25 cellular contexts compared by ENCODE assay signal in the genomic region with DNA sequence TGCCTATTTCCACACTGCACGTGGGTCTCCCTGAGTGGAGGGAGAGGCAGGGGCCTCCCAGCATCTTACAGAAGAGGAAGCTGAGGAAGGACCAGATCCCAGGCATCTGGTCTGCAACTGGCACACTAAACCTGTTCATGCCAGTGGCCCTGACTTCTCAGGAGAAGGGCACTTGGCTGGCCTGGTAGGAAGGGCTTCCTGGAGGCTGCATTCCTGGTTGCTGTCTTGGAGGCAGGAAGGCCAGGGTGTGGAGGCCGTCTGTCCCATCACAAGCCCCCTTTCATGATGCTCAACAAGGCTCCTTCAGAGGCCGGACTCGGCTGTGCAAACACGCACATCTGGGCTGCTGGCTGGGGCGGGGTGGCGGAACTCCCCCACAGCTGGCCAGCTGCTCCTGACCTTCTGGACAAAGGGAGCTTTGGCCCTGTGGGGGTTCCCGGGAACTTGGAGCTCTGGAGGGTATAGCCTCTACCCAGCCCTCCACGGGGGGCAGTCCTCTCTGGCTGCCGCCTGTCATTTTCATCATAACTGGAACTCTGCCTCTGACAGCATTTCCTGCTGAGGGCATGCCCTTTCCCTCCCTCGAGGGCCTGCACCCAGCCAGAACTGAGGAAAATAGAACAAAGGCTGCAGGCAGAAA. TPM values are rescaled to one million over a fixed set of nuclear protein-coding genes. Genes with fewer than 3 reads are reported as not detected.
DNase-seq lines count a peak whose midpoint lies in the region; ATAC-seq and TF ChIP-seq lines count a peak whose summit lies in the region.
"Had no signal": no experiment of that assay in that cellular context is flagged by ENCODE, and none has a peak within 500 bp of the region (broad histone marks: within the 10 kb centered on the region; RNA-seq: fewer than 3 reads in every experiment).

No MANE protein-coding gene starts in this region.

- H3K4me1 ChIP-seq in right atrium auricular region, result no peaks in the 10 kb centered on the region
- H3K4me1 ChIP-seq in neural progenitor cell, result peaks cover 37% of the 10 kb centered on the region
- no peaks in the 10 kb centered on the region for H3K4me1 ChIP-seq in osteoblast (ENCODE audit: insufficient read depth, low read length)
- H3K4me1 ChIP-seq: BE2C had no signal

- no peak overlapping the region for H2AFZ ChIP-seq in neural progenitor cell (replicated peaks)
- H2AFZ ChIP-seq in osteoblast (ENCODE audit: low read length), result no peak overlapping the region

- H3K36me3 Mint-ChIP-seq in neural progenitor cell, result no peaks in the 10 kb centered on the region
- H3K36me3 Mint-ChIP-seq: IgD-negative memory B cell had no signal

- TF ChIP-seq CTCF in right atrium auricular region (IDR thresholded peaks at IDR 0.05), result no peak
- no peak for TF ChIP-seq CTCF in neural progenitor cell (IDR thresholded peaks at IDR 0.05)
- no peak for TF ChIP-seq CTCF in osteoblast (IDR thresholded peaks at IDR 0.05; ENCODE audit: extremely low read depth, low read depth, low read length)

- DNase-seq in left cardiac atrium, result no peak
- DNase-seq in right atrium auricular region (ENCODE audit: low spot score), result no peak
- DNase-seq in ecto neural progenitor cell (ENCODE audit: low spot score), result peak; percentile 58
- DNase-seq in neural progenitor cell (ENCODE audit: low spot score), result no peak
- DNase-seq in smooth muscle cell of the brain vasculature (ENCODE audit: low read depth, low spot score), result peak; percentile 41
- no peak for DNase-seq in mucosa of gallbladder (ENCODE audit: low spot score)
- DNase-seq in left colon, result no peak
- DNase-seq in osteoblast (ENCODE audit: insufficient read length, low spot score, missing footprints), result no peak
- DNase-seq: BE2C; DMS153; DND-41; NCI-H1092; NCI-H1417 treated with DMSO at 0.1 percent for 48 hours; NCI-H187; NCI-H2081 treated with DMSO at 0.1 percent for 48 hours; NCI-H345; NCI-H524 treated with DMSO at 0.1 percent for 48 hours; NCI-H82; NK-92 treated with Interleukin-12 subunit alpha and Interleukin-12 subunit beta, amount 100 ng/mL, for 24 hours; PC-3 had no signal

- peaks cover 8% of the 10 kb centered on the region for H3K27me3 Mint-ChIP-seq in neural progenitor cell (ENCODE audit: insufficient read depth, low read depth)

- H3K4me3 Mint-ChIP-seq in neural progenitor cell, result peak overlapping the region; percentile 24
- H3K4me3 Mint-ChIP-seq: IgD-negative memory B cell had no signal

- H3K27ac ChIP-seq in right atrium auricular region (no peak overlapping the region), neural progenitor cell (no peak overlapping the region), osteoblast (ENCODE audit: low read depth, low read length) (no peak overlapping the region)
- H3K27ac ChIP-seq: 22Rv1, KMS-11 had no signal

- no peaks in the 10 kb centered on the region for H3K9me3 Mint-ChIP-seq in neural progenitor cell
- H3K9me3 Mint-ChIP-seq: IgD-negative memory B cell had no signal

- peaks cover 52% of the 10 kb centered on the region for H3K4me1 Mint-ChIP-seq in neural progenitor cell
- H3K4me1 Mint-ChIP-seq: IgD-negative memory B cell had no signal

- H3K27ac Mint-ChIP-seq in neural progenitor cell, result no peak overlapping the region

- H3K79me2 ChIP-seq in neural progenitor cell (ENCODE audit: low read depth) (peaks cover 8% of the 10 kb centered on the region), osteoblast (ENCODE audit: insufficient read depth, low read length) (no peaks in the 10 kb centered on the region)

- H3K4me3 ChIP-seq in right atrium auricular region, result no peak overlapping the region
- H3K4me3 ChIP-seq in neural progenitor cell, result no peak overlapping the region
- no peak overlapping the region for H3K4me3 ChIP-seq in osteoblast (ENCODE audit: insufficient read depth, low read length)

- no peaks in the 10 kb centered on the region for H3K36me3 ChIP-seq in right atrium auricular region
- H3K36me3 ChIP-seq in neural progenitor cell, result no peaks in the 10 kb centered on the region
- no peaks in the 10 kb centered on the region for H3K36me3 ChIP-seq in osteoblast (ENCODE audit: insufficient read depth, low read length)
- H3K36me3 ChIP-seq: BE2C had no signal

- H3K4me2 ChIP-seq in neural progenitor cell (peak overlapping the region; percentile 27), osteoblast (ENCODE audit: insufficient read depth, low read length) (no peak overlapping the region)
- H3K4me2 ChIP-seq: KMS-11 had no signal

- H4K20me1 ChIP-seq in neural progenitor cell (ENCODE audit: low read depth), result peaks cover 62% of the 10 kb centered on the region
- H4K20me1 ChIP-seq in osteoblast (ENCODE audit: insufficient read depth, low read length), result no peaks in the 10 kb centered on the region

- peaks cover 35% of the 10 kb centered on the region for H3F3A ChIP-seq in neural progenitor cell (ENCODE audit: low read depth)

- H3K9me3 ChIP-seq in right atrium auricular region (no peaks in the 10 kb centered on the region), neural progenitor cell (ENCODE audit: low read depth) (no peaks in the 10 kb centered on the region), osteoblast (ENCODE audit: low read depth, low read length) (no peaks in the 10 kb centered on the region)
- H3K9me3 ChIP-seq: BE2C had no signal

- intact Hi-C loops in left cardiac atrium (cut with DNase I) (no loop called here), left colon (cut with DNase I, micrococcal nuclease) (no loop called here)

- H3K9ac ChIP-seq in neural progenitor cell, result no peak overlapping the region
- H3K9ac ChIP-seq: KMS-11 had no signal

- no peaks in the 10 kb centered on the region for H3K27me3 ChIP-seq in right atrium auricular region
- no peaks in the 10 kb centered on the region for H3K27me3 ChIP-seq in neural progenitor cell
- H3K27me3 ChIP-seq in osteoblast (ENCODE audit: insufficient read depth, low read length), result no peaks in the 10 kb centered on the region
- H3K27me3 ChIP-seq: BE2C had no signal

- peak; percentile 22 to 49 for ATAC-seq in left cardiac atrium
- no peak for ATAC-seq in left colon
- ATAC-seq: HCT116, PC-3 had no signal

RNA-seq across cellular contexts. Expression of gene POU3F1, which starts 39.2 kb away (rescaled TPM):
- total RNA-seq in left cardiac atrium, result under 1 TPM in 1 of 2 donors, not detected in 1; 0.09 TPM
- total RNA-seq in right atrium auricular region, result not detected
- total RNA-seq in neural progenitor cell (ENCODE audit: low replicate concordance), result 16.5 and 44.6 TPM in 2 replicates
- total RNA-seq in mucosa of gallbladder, result 0.09 TPM
- total RNA-seq in left colon, result not detected
- under 0.01 TPM in 2 replicates for total RNA-seq in osteoblast
- total RNA-seq: H4, PC-3 had no signal

Comparison
In these comparisons a context has a peak if more than half of its experiments do, and no peak if none do; other contexts are left out.
1. DNase-seq: peak in ecto neural progenitor cell (single experiment) and smooth muscle cell of the brain vasculature (single experiment); none in left cardiac atrium (single experiment), right atrium auricular region (single experiment), neural progenitor cell (single experiment), mucosa of gallbladder (single experiment), left colon (0 of 2) and osteoblast (single experiment).
2. RNA of gene POU3F1, which starts 39.2 kb away (total RNA-seq): 16.5 to 44.6 TPM in neural progenitor cell; 0.09 TPM in left cardiac atrium, 0.09 TPM in mucosa of gallbladder (single experiment), not detected in right atrium auricular region, not detected in left colon and under 0.01 TPM in osteoblast; every median in the first group is over 10 times any median in the second.